ENCODE assay signal across 9 cellular contexts in the genomic region with DNA sequence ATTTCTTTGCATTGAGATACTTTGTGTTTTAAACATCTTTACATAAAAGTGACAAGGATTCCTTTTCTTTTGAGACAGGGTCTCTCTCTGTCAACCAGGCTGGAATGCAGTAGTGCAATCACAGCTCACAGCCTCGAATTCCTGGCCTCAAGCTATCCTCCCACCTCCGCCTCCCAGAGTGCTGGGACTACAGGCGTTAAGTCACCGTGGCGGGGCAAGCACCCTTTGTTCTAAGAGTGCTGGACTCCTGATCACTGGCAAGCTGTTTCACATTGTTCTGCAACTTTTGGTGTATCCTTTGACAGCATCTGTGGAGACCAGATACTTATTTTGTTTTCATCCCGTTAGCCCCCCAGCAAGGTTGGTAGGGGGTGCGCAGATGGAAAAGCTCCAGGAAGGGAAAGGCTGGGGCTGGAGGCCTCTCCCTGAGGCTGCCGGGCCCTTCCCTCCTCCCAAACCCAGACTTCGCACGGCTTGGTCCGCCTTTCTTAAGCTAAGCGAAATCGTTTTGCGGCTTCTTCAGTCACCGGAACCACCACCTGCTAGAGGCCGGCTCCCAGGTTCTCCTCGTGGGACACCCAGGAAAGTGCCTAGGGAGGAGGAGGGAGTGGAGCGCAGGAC. TPM values are rescaled to one million over a fixed set of nuclear protein-coding genes. Genes with fewer than 3 reads are reported as not detected.
A peak's percentile ranks its signal among the peaks of the same experiment; 100 is the strongest.
DNase-seq lines count a peak whose midpoint lies in the region; ATAC-seq and TF ChIP-seq lines count a peak whose summit lies in the region.
"Had no signal": no experiment of that assay in that cellular context is flagged by ENCODE, and none has a peak within 500 bp of the region (broad histone marks: within the 10 kb centered on the region; RNA-seq: fewer than 3 reads in every experiment).

No MANE protein-coding gene starts in this region.

- H3K27ac ChIP-seq in ACC112 (ENCODE audit: low read depth, low read length) (no peak overlapping the region), HUES48 (ENCODE audit: low read depth, low read length) (no peak overlapping the region), OCI-LY7 (ENCODE audit: low read depth, low read length, poor library complexity, severe bottlenecking) (no peak overlapping the region)
- no peak overlapping the region for H3K27ac ChIP-seq in effector memory CD4-positive, alpha-beta T cell (ENCODE audit: insufficient read depth, low read length, poor library complexity, severe bottlenecking)

- DNase-seq in effector memory CD4-positive, alpha-beta T cell = no peak
- DNase-seq in naive B cell (no peak), OCI-LY7 (ENCODE audit: low spot score) (no peak), SKM-1 treated with dmso at 0.1 percent for 144 hours (lab: John Stamatoyannopoulos, UW; ENCODE audit: unreplicated experiment) (no peak)
- DNase-seq: activated CD4-positive, alpha-beta T cell treated with anti-CD3 and anti-CD28 coated beads, Interleukin-2, amount 50 U/mL, for 48 hours had no signal

- peak overlapping the region; percentile 81 to 93 (median 84) for H3K4me3 Mint-ChIP-seq in naive B cell

- H3K27ac Mint-ChIP-seq in naive B cell = peak overlapping the region in 1 of 6 donors; percentile 71

- intact Hi-C loops in OCI-LY7 (cut with micrococcal nuclease; ENCODE audit: unreplicated experiment) = no loop called here

- no peak overlapping the region for H3K9ac ChIP-seq in HUES48 (ENCODE audit: low read depth, low read length)

- no peaks in the 10 kb centered on the region for H4K20me1 ChIP-seq in OCI-LY7 (ENCODE audit: insufficient read depth, low read length)

- H3K79me2 ChIP-seq in ACC112 (ENCODE audit: control insufficient read depth, insufficient read depth, low read length, unreplicated experiment) (no peaks in the 10 kb centered on the region), OCI-LY7 (ENCODE audit: insufficient read depth, low read depth, low read length) (no peaks in the 10 kb centered on the region)

- H3K36me3 ChIP-seq in ACC112 (ENCODE audit: insufficient read depth, low read length) (no peaks in the 10 kb centered on the region), HUES48 (ENCODE audit: control insufficient read depth, insufficient read depth, low read length) (no peaks in the 10 kb centered on the region), OCI-LY7 (ENCODE audit: insufficient read depth, low read length) (no peaks in the 10 kb centered on the region)
- no peaks in the 10 kb centered on the region for H3K36me3 ChIP-seq in effector memory CD4-positive, alpha-beta T cell (ENCODE audit: control insufficient read depth, insufficient read depth, low read length)

- no peaks in the 10 kb centered on the region for H3K9me2 ChIP-seq in OCI-LY7 (ENCODE audit: insufficient read depth, low read length)

- H3K4me3 ChIP-seq in ACC112 (ENCODE audit: low read depth, low read length) (peak overlapping the region; percentile 71), HUES48 (ENCODE audit: low read depth, low read length) (peak overlapping the region; percentile 68), OCI-LY7 (ENCODE audit: low read depth, low read length, poor library complexity, severe bottlenecking) (no peak overlapping the region)
- H3K4me3 ChIP-seq in effector memory CD4-positive, alpha-beta T cell (ENCODE audit: insufficient read depth, low read depth, low read length, poor library complexity, severe bottlenecking) = peak overlapping the region; percentile 72

- POLR2A ChIA-PET in OCI-LY7 (lab: Charles Lee) = interaction anchor here (0.7 kb wide), 1 partner anchor 183 kb away, joined by 3 read pairs; no protein-coding TSS in a partner anchor

- TF ChIP-seq CTCF in OCI-LY7 (conservative IDR thresholded peaks at IDR 0.05; ENCODE audit: low read length) = no peak

- peaks cover 0 to 10% of the 10 kb centered on the region in 2 donors for H3K36me3 Mint-ChIP-seq in naive B cell

- peaks cover 12 to 17% (median 15%) of the 10 kb centered on the region in 3 donors for H3K4me1 Mint-ChIP-seq in naive B cell

- CTCF ChIA-PET in OCI-LY7 (lab: Charles Lee; ENCODE audit: unreplicated experiment) = no interaction called here

- peaks cover 20 to 50% (median 30%) of the 10 kb centered on the region in 3 donors for H3K27me3 Mint-ChIP-seq in naive B cell

- H3K4me2 ChIP-seq in OCI-LY7 (ENCODE audit: low read length) = no peak overlapping the region

- H2AFZ ChIP-seq in ACC112 (ENCODE audit: low read length, unreplicated experiment) (no peak overlapping the region), OCI-LY7 (ENCODE audit: low read length) (no peak overlapping the region)

- BruUV-seq in OCI-LY7 (replicated peaks; lab: Mats Ljungman, UMichigan) = no TSS peak

- H3K9me3 ChIP-seq in HUES48 (ENCODE audit: control insufficient read depth, insufficient read depth, low read length) = no peaks in the 10 kb centered on the region
- no peaks in the 10 kb centered on the region for H3K9me3 ChIP-seq in effector memory CD4-positive, alpha-beta T cell (ENCODE audit: control insufficient read depth, low read length)
- H3K9me3 ChIP-seq in OCI-LY7 (ENCODE audit: low read length) = no peaks in the 10 kb centered on the region

- H3K9me3 Mint-ChIP-seq in naive B cell = peaks cover 0 to 3% (median 0%) of the 10 kb centered on the region in 7 donors

- peaks cover 4% of the 10 kb centered on the region for H3K4me1 ChIP-seq in ACC112 (ENCODE audit: control insufficient read depth, insufficient read depth, low read length, unreplicated experiment)
- peaks cover 13% of the 10 kb centered on the region for H3K4me1 ChIP-seq in HUES48 (ENCODE audit: control insufficient read depth, insufficient read depth, low read length)
- peaks cover 19% of the 10 kb centered on the region for H3K4me1 ChIP-seq in effector memory CD4-positive, alpha-beta T cell (ENCODE audit: control insufficient read depth, insufficient read depth, low read length, poor library complexity, severe bottlenecking)
- H3K4me1 ChIP-seq in OCI-LY7 (ENCODE audit: insufficient read depth, low read length, poor library complexity, severe bottlenecking) = no peaks in the 10 kb centered on the region

- ATAC-seq in naive B cell (ENCODE audit: low read depth in 2 of 2) (no peak), GM18498 (IDR thresholded peaks at IDR 0.05; ENCODE audit: unreplicated experiment) (no peak), GM18502 (IDR thresholded peaks at IDR 0.05; ENCODE audit: poor library complexity, unreplicated experiment) (no peak)

- H3K27me3 ChIP-seq in ACC112 (ENCODE audit: insufficient read depth, low read length) (peaks cover 28% of the 10 kb centered on the region), HUES48 (ENCODE audit: control insufficient read depth, insufficient read depth, low read length) (peaks cover 59% of the 10 kb centered on the region)
- peaks cover 19% of the 10 kb centered on the region for H3K27me3 ChIP-seq in effector memory CD4-positive, alpha-beta T cell (replicated peaks; ENCODE audit: control insufficient read depth, insufficient read depth, low read length, poor library complexity, severe bottlenecking)

RNA-seq across cellular contexts. Expression of a gene that starts 1.1 kb away (rescaled TPM):
- polyA plus RNA-seq in naive B cell (ENCODE audit: low read depth in 6 of 6) = 1 to 10 TPM in 1 of 6 donors, under 1 TPM in 4, not detected in 1; 0.22 to 1.0 (median 0.48) TPM
- total RNA-seq in OCI-LY7 (2014; rRNA removed; shearing (Covaris generic)) = not detected in 2 replicates
- total RNA-seq in OCI-LY7 (2022) = not detected in 2 replicates

RNA-seq across cellular contexts. Expression of a gene that starts 44.7 kb away (rescaled TPM):
- polyA plus RNA-seq in naive B cell (ENCODE audit: low read depth in 6 of 6) = 10 to 100 TPM; 21.6 to 54.4 (median 34.3) TPM
- 5.7 and 6.3 TPM in 2 replicates for total RNA-seq in OCI-LY7 (2014; rRNA removed; shearing (Covaris generic))
- total RNA-seq in OCI-LY7 (2022) = 11.7 and 15.9 TPM in 2 replicates

RNA-seq across cellular contexts. Expression of a gene that starts 47.0 kb away (rescaled TPM):
- polyA plus RNA-seq in naive B cell (ENCODE audit: low read depth in 6 of 6) = 1 to 10 TPM in 2 of 6 donors, under 1 TPM in 4; 0.21 to 2.4 (median 0.79) TPM
- total RNA-seq in OCI-LY7 (2014; rRNA removed; shearing (Covaris generic)) = 0.33 and 0.57 TPM in 2 replicates
- 0.22 and 0.44 TPM in 2 replicates for total RNA-seq in OCI-LY7 (2022)

RNA-seq across cellular contexts. Expression of a gene that starts 59.0 kb away (rescaled TPM):
- not detected for polyA plus RNA-seq in naive B cell (ENCODE audit: low read depth in 6 of 6)
- total RNA-seq in OCI-LY7 (2014; rRNA removed; shearing (Covaris generic)) = not detected in 2 replicates
- total RNA-seq in OCI-LY7 (2022) = not detected in 2 replicates
